22 cellular contexts compared by ENCODE assay signal in genomic region chr11:92536895-92537294, GRCh38.
"Had no signal": no experiment of that assay in that cellular context is flagged by ENCODE, and none has a peak within 500 bp of the region (broad histone marks: within the 10 kb centered on the region; RNA-seq: fewer than 3 reads in every experiment).

No MANE protein-coding gene starts in this region.

- H3K9me3 Mint-ChIP-seq: T-cell; T-helper 1 cell treated with Interleukin-12 subunit alpha and Interleukin-12 subunit beta and Interleukin-4 antibody, amounts not matched to agents 30 μg/mL and 1 μg/mL, for 36 hours had no signal

- H3K4me2 ChIP-seq: KMS-11, SK-N-SH had no signal

- H3K27ac ChIP-seq: KMS-11 had no signal

- H3K9me2 ChIP-seq: SK-N-SH had no signal

- DNase-seq: Kasumi-1, MM.1S, NCI-H1092 treated with DMSO at 0.1 percent for 48 hours, NCI-H146, NCI-H187, NCI-H2029, NCI-H2081 treated with DMSO at 0.1 percent for 48 hours, NCI-H2171, NCI-H226, NCI-H446, NCI-H510A, NCI-H524 treated with DMSO at 0.1 percent for 48 hours, NCI-H774, RPMI8226, SHP77, SK-N-SH, SW 1271, T-cell had no signal

- H3K36me3 Mint-ChIP-seq: IgD-negative memory B cell, T-cell had no signal

- H3K4me1 Mint-ChIP-seq: IgD-negative memory B cell, T-cell had no signal

- H3K27me3 Mint-ChIP-seq: IgD-negative memory B cell, T-cell had no signal

- H3K4me3 ChIP-seq: K562 had no signal

- H3K4me3 Mint-ChIP-seq: IgD-negative memory B cell; T-cell; T-helper 1 cell treated with Interleukin-12 subunit alpha and Interleukin-12 subunit beta and Interleukin-4 antibody, amounts not matched to agents 30 μg/mL and 1 μg/mL, for 36 hours had no signal

- ATAC-seq: K562, T-cell had no signal

- H3K27ac Mint-ChIP-seq: IgD-negative memory B cell; T-cell; T-helper 1 cell treated with Interleukin-12 subunit alpha and Interleukin-12 subunit beta and Interleukin-4 antibody, amounts not matched to agents 30 μg/mL and 1 μg/mL, for 36 hours had no signal
